ENCODE assay signal across 19 cellular contexts in the genomic region with DNA sequence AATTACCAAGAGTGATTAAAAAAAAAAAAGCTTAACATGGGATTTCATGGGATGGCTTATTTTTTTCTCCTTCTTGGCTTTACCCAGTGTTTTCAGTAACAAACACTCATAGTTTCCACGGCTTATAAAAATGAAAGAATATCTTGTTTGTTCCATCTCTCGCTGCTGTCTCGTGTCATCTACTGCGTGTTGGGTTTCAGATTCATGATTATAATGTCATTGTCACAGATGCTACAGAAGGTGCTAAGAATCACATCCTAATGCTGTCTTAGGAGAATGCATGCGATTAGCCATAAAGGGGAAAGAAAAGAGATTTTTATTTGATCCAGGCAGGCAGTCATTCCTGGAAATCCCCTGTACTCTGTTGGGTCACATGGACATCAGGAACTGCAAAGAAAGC.
"Had no signal": no experiment of that assay in that cellular context is flagged by ENCODE, and none has a peak within 500 bp of the region (broad histone marks: within the 10 kb centered on the region; RNA-seq: fewer than 3 reads in every experiment).

No MANE protein-coding gene starts in this region.

- H3K4me1 ChIP-seq: SJCRH30 had no signal

- H3K27ac ChIP-seq: HL-60, RWPE1, SJCRH30 had no signal

- H3K27ac Mint-ChIP-seq: IgD-negative memory B cell had no signal

- ATAC-seq: SK-N-SH treated with all-trans-retinoic acid at 6 μM for 48 hours had no signal

- H3K27me3 Mint-ChIP-seq: IgD-negative memory B cell had no signal

- DNase-seq: KBM-7, MV-4-11, NCI-H1048, NCI-H1105, NCI-H1436 treated with DMSO at 0.1 percent for 48 hours, NCI-H1694, NCI-H1930, NCI-H2081, NCI-H2107, NCI-H2227 treated with DMSO at 0.1 percent for 48 hours, NCI-H524, NCI-H526 treated with DMSO at 0.1 percent for 48 hours, NCI-H774, SHP77, SJCRH30 had no signal

- H3K36me3 ChIP-seq: SJCRH30 had no signal

- H3K9me3 ChIP-seq: SJCRH30 had no signal

- H3K27me3 ChIP-seq: SJCRH30 had no signal

- H3K4me3 Mint-ChIP-seq: IgD-negative memory B cell had no signal

- H3K4me3 ChIP-seq: SJCRH30 had no signal
